Comparison of ENCODE assay signal across 19 cellular contexts in genomic region chr9:100346836-100347235, GRCh38. TPM values are rescaled to one million over a fixed set of nuclear protein-coding genes. Genes with fewer than 3 reads are reported as not detected.
A peak's percentile ranks its signal among the peaks of the same experiment; 100 is the strongest.
DNase-seq lines count a peak whose midpoint lies in the region; ATAC-seq and TF ChIP-seq lines count a peak whose summit lies in the region.
"Had no signal": no experiment of that assay in that cellular context is flagged by ENCODE, and none has a peak within 500 bp of the region (broad histone marks: within the 10 kb centered on the region; RNA-seq: fewer than 3 reads in every experiment).

No MANE protein-coding gene starts in this region.

- peaks cover 85% of the 10 kb centered on the region for H4K20me1 ChIP-seq in Loucy (ENCODE audit: insufficient read depth, low read length, poor library complexity, severe bottlenecking)

- H3K9ac ChIP-seq in Loucy (ENCODE audit: low read depth, low read length, poor library complexity, severe bottlenecking), result peak overlapping the region; percentile 16
- H3K9ac ChIP-seq: BLaER1 had no signal

- H3F3A ChIP-seq in Loucy (ENCODE audit: low read depth), result no peaks in the 10 kb centered on the region

- no peaks in the 10 kb centered on the region for H3K9me2 ChIP-seq in Loucy (replicated peaks; ENCODE audit: low read depth, low read length)

- peaks cover 55% of the 10 kb centered on the region for H3K4me1 ChIP-seq in Loucy (ENCODE audit: insufficient read depth, low read length, poor library complexity, severe bottlenecking)

- TF ChIP-seq CTCF in AG10803 (conservative IDR thresholded peaks at IDR 0.05; ENCODE audit: low read length) (no peak), Loucy (conservative IDR thresholded peaks at IDR 0.05; ENCODE audit: low read length) (no peak), fibroblast of the aortic adventitia (IDR thresholded peaks at IDR 0.05; ENCODE audit: insufficient read depth, low read length) (no peak)

- ATAC-seq in sciatic nerve, result peak; percentile 52
- no peak for ATAC-seq in HG02571 (IDR thresholded peaks at IDR 0.05; ENCODE audit: unreplicated experiment)
- ATAC-seq: activated CD4-positive, CD25-positive, alpha-beta regulatory T cell treated with anti-CD3 and anti-CD28 coated beads, Interleukin-2, amount 50 U/mL, for 24 hours; body of pancreas; stimulated activated naive CD8-positive, alpha-beta T cell treated with anti-CD3 and anti-CD28 coated beads, Interleukin-15, Interleukin-2, amounts not matched to agents 100 U/mL and 50 U/mL, for 24 hours; T-helper 17 cell had no signal

- no peaks in the 10 kb centered on the region for H3K9me3 ChIP-seq in Loucy (ENCODE audit: insufficient read depth, low read depth, low read length)
- H3K9me3 ChIP-seq: BLaER1, body of pancreas, MG63 had no signal

- intact Hi-C loops in sciatic nerve (cut with DNase I), result no loop called here

- no peaks in the 10 kb centered on the region for H3K27me3 ChIP-seq in Loucy (ENCODE audit: insufficient read depth, low read length, poor library complexity, severe bottlenecking)
- H3K27me3 ChIP-seq: BLaER1, body of pancreas, MG63 had no signal

- peak overlapping the region; percentile 90 for H3K4me2 ChIP-seq in Loucy (ENCODE audit: low read depth, low read length, poor library complexity, severe bottlenecking)
- H3K4me2 ChIP-seq: BLaER1 had no signal

- H3K79me2 ChIP-seq in Loucy (ENCODE audit: insufficient read depth, low read length), result peaks cover 98% of the 10 kb centered on the region

- H3K4me3 ChIP-seq in AG10803 (ENCODE audit: low read length), result peak overlapping the region; percentile 19; the same call in 1 of the 2 replicates
- peak overlapping the region; percentile 93 for H3K4me3 ChIP-seq in Loucy (ENCODE audit: low read length, poor library complexity, severe bottlenecking)
- H3K4me3 ChIP-seq in fibroblast of the aortic adventitia (ENCODE audit: low read depth, low read length), result no peak overlapping the region
- H3K4me3 ChIP-seq: BLaER1, body of pancreas, MG63 had no signal

- peak; percentile 85 for DNase-seq in AG10803 (ENCODE audit: low read depth)
- peak; percentile 91 for DNase-seq in fibroblast of the aortic adventitia (ENCODE audit: low read depth)
- no peak for DNase-seq in sciatic nerve (ENCODE audit: low spot score)
- no peak for DNase-seq in iPS-NIHi7 (ENCODE audit: extremely low spot score)
- no peak for DNase-seq in UCSD-AML1 (lab: John Stamatoyannopoulos, UW; ENCODE audit: unreplicated experiment)
- DNase-seq in A172 (ENCODE audit: low spot score), result no peak
- DNase-seq: activated CD8-positive, alpha-beta memory T cell treated with anti-CD3 and anti-CD28 coated beads, Interleukin-2, amount 50 U/mL, for 48 hours; activated naive CD4-positive, alpha-beta T cell treated with Interleukin-2 at 50 U/mL for 16 hours; body of pancreas; dermis blood vessel endothelial cell; MG63; NCI-H1930; stimulated activated CD4-positive, alpha-beta T cell treated with anti-CD3 and anti-CD28 coated beads, Interleukin-15, amount 100 ng/mL, for 24 hours; stimulated activated naive CD8-positive, alpha-beta T cell treated with anti-CD3 and anti-CD28 coated beads, Interleukin-15, Interleukin-2, amounts not matched to agents 100 U/mL and 50 U/mL, for 24 hours; T-helper 17 cell had no signal

- H2AFZ ChIP-seq in Loucy (ENCODE audit: low read length), result no peak overlapping the region

- peaks cover 19% of the 10 kb centered on the region for H3K36me3 ChIP-seq in Loucy (ENCODE audit: insufficient read depth, low read length)

RNA-seq across cellular contexts. Expression of gene TEX10, which starts 5.9 kb away (rescaled TPM):
- total RNA-seq in fibroblast of the aortic adventitia (ENCODE audit: low replicate concordance) (36.0 and 41.6 TPM in 2 replicates), sciatic nerve (14.5 TPM)
- 69.0 and 75.4 TPM in 2 replicates for total RNA-seq in A172 (2014; rRNA removed; shearing (Covaris generic))

Comparison
In these comparisons a context has a peak if more than half of its experiments do, and no peak if none do; other contexts are left out.
1. DNase-seq: peak in AG10803 (single experiment) and fibroblast of the aortic adventitia (single experiment); none in sciatic nerve (single experiment), iPS-NIHi7 (single experiment), UCSD-AML1 (single experiment) and A172 (single experiment).